ENCODE assay signal across 8 cellular contexts in the genomic region with DNA sequence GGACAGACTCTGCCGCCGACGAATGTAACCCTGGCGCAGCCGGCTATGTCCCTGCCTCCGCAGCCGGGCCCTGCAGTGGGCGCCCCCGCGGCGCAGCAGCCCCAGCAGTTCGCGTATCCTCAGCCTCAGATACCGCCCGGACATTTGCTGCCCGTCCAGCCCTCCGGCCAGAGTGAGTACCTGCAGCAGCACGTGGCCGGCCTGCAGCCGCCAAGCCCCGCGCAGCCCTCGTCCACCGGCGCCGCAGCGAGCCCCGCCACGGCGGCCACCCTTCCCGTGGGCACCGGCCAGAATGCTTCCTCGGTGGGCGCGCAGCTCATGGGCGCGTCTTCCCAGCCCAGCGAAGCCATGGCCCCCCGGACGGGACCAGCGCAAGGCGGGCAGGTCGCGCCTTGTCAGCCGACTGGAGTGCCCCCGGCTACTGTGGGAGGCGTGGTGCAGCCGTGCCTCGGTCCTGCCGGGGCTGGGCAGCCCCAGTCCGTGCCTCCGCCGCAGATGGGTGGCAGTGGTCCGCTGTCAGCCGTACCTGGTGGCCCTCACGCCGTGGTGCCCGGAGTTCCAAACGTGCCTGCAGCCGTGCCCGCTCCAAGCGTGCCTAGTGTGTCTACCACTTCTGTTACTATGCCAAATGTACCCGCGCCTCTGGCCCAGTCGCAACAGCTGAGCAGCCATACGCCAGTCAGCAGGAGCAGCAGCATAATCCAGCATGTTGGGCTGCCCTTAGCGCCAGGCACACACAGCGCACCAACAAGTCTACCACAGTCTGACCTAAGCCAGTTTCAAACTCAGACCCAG. TPM values are rescaled to one million over a fixed set of nuclear protein-coding genes. Genes with fewer than 3 reads are reported as not detected.
A peak's percentile ranks its signal among the peaks of the same experiment; 100 is the strongest.
DNase-seq lines count a peak whose midpoint lies in the region; ATAC-seq and TF ChIP-seq lines count a peak whose summit lies in the region.

No MANE protein-coding gene starts in this region.

- H3K27ac Mint-ChIP-seq in endothelial cell (ENCODE audit: unreplicated experiment) = peak overlapping the region; percentile 52

- H3K9me3 ChIP-seq in mesodermal cell (ENCODE audit: control insufficient read depth, low read length) (no peaks in the 10 kb centered on the region), stomach smooth muscle (ENCODE audit: control insufficient read depth in 2 of 2, low read length in 2 of 2) (no peaks in the 10 kb centered on the region)

- no peaks in the 10 kb centered on the region for H3K27me3 ChIP-seq in stomach smooth muscle (ENCODE audit: control insufficient read depth in 1 of 2, insufficient read depth in 2 of 2, low read length in 2 of 2)

- H3K36me3 Mint-ChIP-seq in endothelial cell (ENCODE audit: low read depth, unreplicated experiment) = peaks cover 6% of the 10 kb centered on the region

- H3K27me3 Mint-ChIP-seq in endothelial cell (ENCODE audit: unreplicated experiment) = peaks cover 11% of the 10 kb centered on the region

- peak overlapping the region; percentile 95 for H3K4me3 ChIP-seq in mesodermal cell (ENCODE audit: extremely low read depth, insufficient read depth, low read length, poor library complexity, severe bottlenecking)
- peak overlapping the region; percentile 94 for H3K4me3 ChIP-seq in stomach smooth muscle (ENCODE audit: low read length in 2 of 2)

- TF ChIP-seq CTCF in endothelial cell (IDR thresholded peaks at IDR 0.05; ENCODE audit: unreplicated experiment) = peak; percentile 19

- H3K4me1 ChIP-seq in mesodermal cell (ENCODE audit: control insufficient read depth, insufficient read depth, low read length, poor library complexity, severe bottlenecking) = peaks cover under 1% of the 10 kb centered on the region
- H3K4me1 ChIP-seq in stomach smooth muscle (ENCODE audit: control insufficient read depth, insufficient read depth, low read length) = no peaks in the 10 kb centered on the region

- ATAC-seq in GM18909 (IDR thresholded peaks at IDR 0.05; ENCODE audit: poor library complexity, unreplicated experiment) = no peak

- no peaks in the 10 kb centered on the region for H3K9me3 Mint-ChIP-seq in endothelial cell (ENCODE audit: unreplicated experiment)

- H3K27ac ChIP-seq in mesodermal cell (ENCODE audit: low read depth, low read length, severe bottlenecking) (peak overlapping the region; percentile 48), stomach smooth muscle (ENCODE audit: low read length) (peak overlapping the region; percentile 96)

- peaks cover 31% of the 10 kb centered on the region for H3K4me1 Mint-ChIP-seq in endothelial cell (ENCODE audit: unreplicated experiment)

- DNase-seq in NK-92 treated with Interleukin-12 subunit alpha and Interleukin-12 subunit beta, amount 100 ng/mL, for 24 hours (lab: John Stamatoyannopoulos, UW) = peak; percentile 36
- DNase-seq in NK-92 (lab: John Stamatoyannopoulos, UW; ENCODE audit: unreplicated experiment) (no peak), NCI-H1694 treated with DMSO at 0.1 percent for 48 hours (lab: John Stamatoyannopoulos, UW) (peak; percentile 57), endothelial cell (ENCODE audit: low spot score) (peak; percentile 15)
- peak; percentile 67 for DNase-seq in activated CD8-positive, alpha-beta memory T cell treated with anti-CD3 and anti-CD28 coated beads for 24 hours

- H3K9ac ChIP-seq in stomach smooth muscle (ENCODE audit: low read length in 2 of 2) = peak overlapping the region; percentile 2 to 96

- 0 to 1% methylated on average over 48 to 59 of the region's 68 CpGs for WGBS in mesodermal cell (ENCODE audit: insufficient coverage in 2 of 2), 2 experiments

- peaks cover 24% of the 10 kb centered on the region for H3K36me3 ChIP-seq in mesodermal cell (ENCODE audit: control insufficient read depth, insufficient read depth, low read length)
- no peaks in the 10 kb centered on the region for H3K36me3 ChIP-seq in stomach smooth muscle (ENCODE audit: control insufficient read depth in 2 of 2, insufficient read depth in 2 of 2, low read length in 2 of 2)

- peak overlapping the region; percentile 93 for H3K4me3 Mint-ChIP-seq in endothelial cell (ENCODE audit: unreplicated experiment)

RNA-seq across cellular contexts. Expression of a gene that starts 2.4 kb away (rescaled TPM):
- 38.8 TPM for total RNA-seq in endothelial cell (ENCODE audit: unreplicated experiment)
- polyA plus RNA-seq in mesodermal cell (2013, experiment 1 of 2) = 38.9 TPM
- polyA plus RNA-seq in mesodermal cell (2013, experiment 2 of 2) = 36.0 TPM
